8 cellular contexts compared by ENCODE assay signal in the genomic region with DNA sequence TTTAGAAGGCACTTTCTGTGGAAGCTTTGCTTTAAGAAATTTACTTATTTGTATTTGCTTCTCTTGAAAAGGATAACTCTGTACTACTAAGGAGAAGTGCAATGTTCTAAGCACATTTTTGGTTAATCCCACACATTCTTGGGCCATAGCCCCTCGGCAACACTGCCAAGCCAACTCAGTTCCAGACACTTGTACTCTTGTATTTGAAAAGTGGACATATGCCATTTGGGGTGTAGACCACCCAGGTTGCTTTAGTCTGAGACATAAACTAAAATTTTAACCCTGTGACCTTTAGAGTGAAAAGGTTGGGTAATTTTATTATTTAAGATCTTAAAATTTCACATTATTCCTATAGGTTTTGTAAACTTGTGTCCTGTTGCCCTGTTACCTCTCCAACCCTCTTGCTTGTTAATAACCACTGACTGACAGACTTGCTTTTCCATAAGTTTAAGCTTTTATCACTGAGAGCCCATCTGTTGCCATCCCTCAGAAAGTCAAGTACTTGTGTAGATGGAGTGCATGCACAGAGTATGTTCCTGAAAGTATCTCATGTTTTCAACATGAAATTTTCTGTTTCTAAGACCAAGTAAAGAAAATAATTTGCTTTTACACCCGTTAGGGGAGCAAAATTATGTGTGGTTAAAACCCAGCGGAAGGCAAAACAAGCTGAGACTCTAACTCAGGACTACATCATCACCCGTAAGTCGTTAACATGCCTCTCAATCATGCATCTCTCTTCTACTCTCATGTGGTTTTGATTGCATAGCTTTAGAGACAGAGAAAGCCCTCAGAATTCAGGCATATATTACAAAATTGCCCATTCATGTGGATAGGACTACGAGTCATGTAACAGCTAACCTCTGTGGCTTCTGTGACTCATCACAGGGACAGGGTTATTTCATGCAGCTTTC.
A peak's percentile ranks its signal among the peaks of the same experiment; 100 is the strongest.
DNase-seq lines count a peak whose midpoint lies in the region; ATAC-seq lines count a peak whose summit lies in the region.

No MANE protein-coding gene starts in this region.

- ATAC-seq in GM18907 (IDR thresholded peaks at IDR 0.05; ENCODE audit: unreplicated experiment) (peak; percentile 68), HG03095 (IDR thresholded peaks at IDR 0.05; ENCODE audit: unreplicated experiment) (peak; percentile 70)

- in situ Hi-C loops in SK-MEL-5 (cut with HindIII; ENCODE audit: low pct_unique_long_range_greater_than_20kb, low sequenced_read_pairs) = no loop called here

- DNase-seq in AG08395 (ENCODE audit: low spot score) (peak; percentile 89), SK-MEL-5 (ENCODE audit: low read depth, low spot score) (peak; percentile 84), foreskin melanocyte (peak; percentile 93), DMS79 treated with DMSO at 0.1 percent for 48 hours (lab: John Stamatoyannopoulos, UW) (no peak), NCI-H748 (lab: John Stamatoyannopoulos, UW; ENCODE audit: unreplicated experiment) (no peak), COR-L47 (lab: John Stamatoyannopoulos, UW) (no peak)

Comparison
In these comparisons a context has a peak if more than half of its experiments do, and no peak if none do; other contexts are left out.
1. DNase-seq: peak in AG08395 (single experiment), SK-MEL-5 (single experiment) and foreskin melanocyte (single experiment); none in DMS79 treated with DMSO at 0.1 percent for 48 hours (single experiment), NCI-H748 (single experiment) and COR-L47 (single experiment).